In genomic region chr7:20408467-20408826, GRCh38 we compare ENCODE assay signal across 9 cellular contexts.
DNase-seq lines count a peak whose midpoint lies in the region; ATAC-seq and TF ChIP-seq lines count a peak whose summit lies in the region.
"Had no signal": no experiment of that assay in that cellular context is flagged by ENCODE, and none has a peak within 500 bp of the region (broad histone marks: within the 10 kb centered on the region; RNA-seq: fewer than 3 reads in every experiment).

No MANE protein-coding gene starts in this region.

- peak; percentile 49 for DNase-seq in GM03348 (ENCODE audit: low spot score)
- DNase-seq in NCI-H446 treated with DMSO at 0.1 percent for 48 hours (lab: John Stamatoyannopoulos, UW) = peak; percentile 73
- no peak for DNase-seq in esophagus squamous epithelium (lab: John Stamatoyannopoulos, UW)
- DNase-seq in omental fat pad (ENCODE audit: low spot score) = no peak
- no peak for DNase-seq in NCI-H1092 (lab: John Stamatoyannopoulos, UW)
- no peak for DNase-seq in GM10266 (ENCODE audit: extremely low spot score)
- no peak for DNase-seq in NCI-H82 treated with DMSO at 0.1 percent for 48 hours (lab: John Stamatoyannopoulos, UW; ENCODE audit: unreplicated experiment)
- DNase-seq: naive thymus-derived CD4-positive, alpha-beta T cell had no signal

- H3K9me3 ChIP-seq in esophagus squamous epithelium = no peaks in the 10 kb centered on the region

- TF ChIP-seq CTCF in esophagus squamous epithelium (IDR thresholded peaks at IDR 0.05) (no peak), omental fat pad (IDR thresholded peaks at IDR 0.05) (no peak), GM10266 (IDR thresholded peaks at IDR 0.05; ENCODE audit: control insufficient read depth, insufficient read depth, low read depth, missing control alignments) (no peak)

- no peaks in the 10 kb centered on the region for H3K27me3 ChIP-seq in esophagus squamous epithelium

- WGBS in esophagus squamous epithelium, 2 donors = 79 to 83% methylated on average over 2 of the region's 2 CpGs

- intact Hi-C loops in esophagus squamous epithelium (cut with DNase I) = no loop called here

- peaks cover 0 to 33% (median 21%) of the 10 kb centered on the region in 3 donors for H3K4me1 ChIP-seq in esophagus squamous epithelium

- peak; percentile 25 for ATAC-seq in omental fat pad (ENCODE audit: low FRiP score)
- no peak for ATAC-seq in GM21723 (IDR thresholded peaks at IDR 0.05; ENCODE audit: unreplicated experiment)
- ATAC-seq: naive thymus-derived CD4-positive, alpha-beta T cell had no signal

- H3K36me3 ChIP-seq in esophagus squamous epithelium = peaks cover 0 to 47% (median 0%) of the 10 kb centered on the region in 3 donors

- no peak for TF ChIP-seq POLR2A in esophagus squamous epithelium (IDR thresholded peaks at IDR 0.05)

- H3K4me3 ChIP-seq in esophagus squamous epithelium = no peak overlapping the region

- peak overlapping the region; percentile 43 to 63 (median 51) for H3K27ac ChIP-seq in esophagus squamous epithelium

Comparison
In these comparisons a context has a peak if more than half of its experiments do, and no peak if none do; other contexts are left out.
1. DNase-seq: peak in GM03348 (single experiment) and NCI-H446 treated with DMSO at 0.1 percent for 48 hours (single experiment); none in esophagus squamous epithelium (single experiment), omental fat pad (single experiment), NCI-H1092 (single experiment), GM10266 (single experiment) and NCI-H82 treated with DMSO at 0.1 percent for 48 hours (single experiment).